In genomic region chr18:21167641-21168372, GRCh38 we compare ENCODE assay signal across 10 cellular contexts. TPM values are rescaled to one million over a fixed set of nuclear protein-coding genes. Genes with fewer than 3 reads are reported as not detected.
DNase-seq lines count a peak whose midpoint lies in the region; ATAC-seq, FAIRE-seq and TF ChIP-seq lines count a peak whose summit lies in the region.
"Had no signal": no experiment of that assay in that cellular context is flagged by ENCODE, and none has a peak within 500 bp of the region (broad histone marks: within the 10 kb centered on the region; RNA-seq: fewer than 3 reads in every experiment).

No MANE protein-coding gene starts in this region.

- H3K4me2 ChIP-seq in HepG2 (ENCODE audit: low read depth, low read length): no peak overlapping the region

- H3K4me1 ChIP-seq in HepG2 (ENCODE audit: insufficient read depth, low read length): no peaks in the 10 kb centered on the region
- H3K4me1 ChIP-seq in right lobe of liver: no peaks in the 10 kb centered on the region
- H3K4me1 ChIP-seq in iPS-18a (ENCODE audit: control insufficient read depth, low read depth, low read length): peaks cover 9% of the 10 kb centered on the region
- no peaks in the 10 kb centered on the region for H3K4me1 ChIP-seq in uterus

- POLR2A ChIA-PET in HepG2 (lab: Yijun Ruan, JAX): no interaction called here

- no peaks in the 10 kb centered on the region for H3K36me3 Mint-ChIP-seq in activated T-helper 17 cell treated with anti-CD3 and anti-CD28 coated beads, Interleukin-2, amount 50 U/mL, for 72 hours (ENCODE audit: low read depth)
- H3K36me3 Mint-ChIP-seq in activated naive CD4-positive, alpha-beta T cell treated with anti-CD3 and anti-CD28 coated beads, Interleukin-2, amount 10 ng/mL, durations not matched to agents 7 days and 5 days: no peaks in the 10 kb centered on the region

- no TSS peak for BruUV-seq in HepG2 (replicated peaks; lab: Mats Ljungman, UMichigan)

- 0% methylated on average over 1 of the region's 1 CpG for WGBS in HepG2 (ENCODE audit: low lambda C conversion rate)
- WGBS in right lobe of liver (ENCODE audit: insufficient coverage, low coverage, low lambda C conversion rate, missing lambda C conversion rate): 0% methylated on average over 1 of the region's 1 CpG

- TF ChIP-seq EP300 in HepG2 (IDR thresholded peaks at IDR 0.05; ENCODE audit: low read depth in 2 of 2, low read length in 2 of 2) (no peak), HepG2 (CRISPR knock-in tag; IDR thresholded peaks at IDR 0.05; ENCODE audit: borderline replicate concordance) (no peak)

- no peaks in the 10 kb centered on the region for H3K4me1 Mint-ChIP-seq in activated T-helper 17 cell treated with anti-CD3 and anti-CD28 coated beads, Interleukin-2, amount 50 U/mL, for 72 hours
- H3K4me1 Mint-ChIP-seq in activated naive CD4-positive, alpha-beta T cell treated with anti-CD3 and anti-CD28 coated beads, Interleukin-2, amount 10 ng/mL, durations not matched to agents 7 days and 5 days: no peaks in the 10 kb centered on the region

- FAIRE-seq in HepG2 (lab: Jason Lieb, UNC): no peak

- H3K4me3 ChIP-seq in HepG2 (replicated peaks in 1 of 3; ENCODE audit: insufficient read depth in 1 of 3, low read depth in 2 of 3, low read length in 3 of 3): no peak overlapping the region
- no peak overlapping the region for H3K4me3 ChIP-seq in right lobe of liver
- no peak overlapping the region for H3K4me3 ChIP-seq in iPS-18a (ENCODE audit: low read length)
- no peak overlapping the region for H3K4me3 ChIP-seq in uterus

- no peak overlapping the region for H3K4me3 Mint-ChIP-seq in activated T-helper 17 cell treated with anti-CD3 and anti-CD28 coated beads, Interleukin-2, amount 50 U/mL, for 72 hours
- no peak overlapping the region for H3K4me3 Mint-ChIP-seq in activated naive CD4-positive, alpha-beta T cell treated with anti-CD3 and anti-CD28 coated beads, Interleukin-2, amount 10 ng/mL, durations not matched to agents 7 days and 5 days

- H3K36me3 ChIP-seq in HepG2 (replicated peaks in 1 of 2; ENCODE audit: control insufficient read depth in 1 of 2, insufficient read depth in 2 of 2, low read length in 2 of 2) (no peaks in the 10 kb centered on the region), right lobe of liver (no peaks in the 10 kb centered on the region), iPS-18a (ENCODE audit: control insufficient read depth, low read depth, low read length) (no peaks in the 10 kb centered on the region), uterus (no peaks in the 10 kb centered on the region)

- no peaks in the 10 kb centered on the region for H3K79me2 ChIP-seq in HepG2 (ENCODE audit: insufficient read depth, low read length)

- H2AFZ ChIP-seq in HepG2 (ENCODE audit: low read length): no peak overlapping the region

- CTCF ChIA-PET in HepG2 (lab: Yijun Ruan, JAX; ENCODE audit: low intra/inter-chr PET ratio, low total read pairs): no interaction called here
- CTCF ChIA-PET in activated naive CD4-positive, alpha-beta T cell treated with anti-CD3 and anti-CD28 coated beads, Interleukin-2, amount 10 ng/mL, durations not matched to agents 7 days and 5 days (lab: Charles Lee): interaction anchor here (1.0 kb wide), 1 partner anchor 12 kb away, joined by 5 read pairs; no protein-coding TSS in a partner anchor

- DNase-seq in HepG2 (ENCODE audit: low spot score) (peak; percentile 24), right lobe of liver (no peak), OCI-M1 (lab: John Stamatoyannopoulos, UW) (peak; percentile 20), uterus (no peak)
- DNase-seq in activated naive CD4-positive, alpha-beta T cell treated with anti-CD3 and anti-CD28 coated beads, Interleukin-2, amount 10 ng/mL, durations not matched to agents 7 days and 5 days: no peak
- DNase-seq: dermis blood vessel endothelial cell had no signal

- H3K9ac ChIP-seq in HepG2 (ENCODE audit: insufficient read depth, low read depth, low read length) (no peak overlapping the region), iPS-18a (ENCODE audit: low read length) (no peak overlapping the region)

- H3K27ac ChIP-seq in HepG2 (ENCODE audit: extremely low read length, insufficient read depth, low read length) (no peak overlapping the region), right lobe of liver (no peak overlapping the region), iPS-18a (ENCODE audit: low read length) (peak overlapping the region; percentile 78), uterus (no peak overlapping the region)

- H3K9me3 Mint-ChIP-seq in activated T-helper 17 cell treated with anti-CD3 and anti-CD28 coated beads, Interleukin-2, amount 50 U/mL, for 72 hours: no peaks in the 10 kb centered on the region
- no peaks in the 10 kb centered on the region for H3K9me3 Mint-ChIP-seq in activated naive CD4-positive, alpha-beta T cell treated with anti-CD3 and anti-CD28 coated beads, Interleukin-2, amount 10 ng/mL, durations not matched to agents 7 days and 5 days

- intact Hi-C loops in HepG2 (cut with micrococcal nuclease; ENCODE audit: unreplicated experiment): no loop called here
- intact Hi-C loops in right lobe of liver (cut with DNase I): no loop called here
- intact Hi-C loops in uterus (cut with DNase I; ENCODE audit: low total_unique reads): no loop called here

- 0 out of 5 replicates have a peak, but pooled peaks cover 0 to 2% of the 10 kb centered on the region in 2 experiments for H3K27me3 ChIP-seq in HepG2 (ENCODE audit: control insufficient read depth in 1 of 2, insufficient read depth in 2 of 2, low read length in 2 of 2)
- H3K27me3 ChIP-seq in right lobe of liver: no peaks in the 10 kb centered on the region
- H3K27me3 ChIP-seq in iPS-18a (ENCODE audit: control insufficient read depth, insufficient read depth, low read length): no peaks in the 10 kb centered on the region
- H3K27me3 ChIP-seq in uterus: peaks cover 0 to 5% of the 10 kb centered on the region in 2 donors

- TF ChIP-seq RAD21 in HepG2 (CRISPR knock-in tag; IDR thresholded peaks at IDR 0.05): no peak

- H3K27me3 Mint-ChIP-seq in activated T-helper 17 cell treated with anti-CD3 and anti-CD28 coated beads, Interleukin-2, amount 50 U/mL, for 72 hours: peaks cover 1% of the 10 kb centered on the region
- H3K27me3 Mint-ChIP-seq in activated naive CD4-positive, alpha-beta T cell treated with anti-CD3 and anti-CD28 coated beads, Interleukin-2, amount 10 ng/mL, durations not matched to agents 7 days and 5 days: no peaks in the 10 kb centered on the region

- no peaks in the 10 kb centered on the region for H3K9me3 ChIP-seq in HepG2 (ENCODE audit: low read length)
- no peaks in the 10 kb centered on the region for H3K9me3 ChIP-seq in right lobe of liver
- H3K9me3 ChIP-seq in iPS-18a (ENCODE audit: control insufficient read depth, low read depth, low read length): no peaks in the 10 kb centered on the region
- H3K9me3 ChIP-seq in uterus: no peaks in the 10 kb centered on the region

- H3K27ac Mint-ChIP-seq in activated T-helper 17 cell treated with anti-CD3 and anti-CD28 coated beads, Interleukin-2, amount 50 U/mL, for 72 hours: no peak overlapping the region
- no peak overlapping the region for H3K27ac Mint-ChIP-seq in activated naive CD4-positive, alpha-beta T cell treated with anti-CD3 and anti-CD28 coated beads, Interleukin-2, amount 10 ng/mL, durations not matched to agents 7 days and 5 days

- no peak for TF ChIP-seq POLR2A in HepG2 (IDR thresholded peaks at IDR 0.05; ENCODE audit: insufficient read depth in 1 of 2, low read depth in 2 of 2, low read length in 2 of 2)
- TF ChIP-seq POLR2A in right lobe of liver (IDR thresholded peaks at IDR 0.05): no peak
- no peak for TF ChIP-seq POLR2A in uterus (IDR thresholded peaks at IDR 0.05)

- ATAC-seq in HepG2: peak; percentile 51; the same call in 2 of the 3 replicates
- no peak for ATAC-seq in right lobe of liver
- ATAC-seq in activated T-helper 17 cell treated with anti-CD3 and anti-CD28 coated beads, Interleukin-2, amount 50 U/mL, for 72 hours (replicated peaks): no peak
- ATAC-seq in HG03097 (IDR thresholded peaks at IDR 0.05; ENCODE audit: low FRiP score, unreplicated experiment): no peak
- ATAC-seq: sciatic nerve had no signal

- in situ Hi-C loops in HepG2 (cut with HindIII; ENCODE audit: extremely low pct_ligation_motif_present, low pct_unique_long_range_greater_than_20kb): loop anchor here (25.0 kb wide), 1 partner anchor 94 kb away; no protein-coding TSS in a partner anchor

- TF ChIP-seq CTCF in HepG2 (CRISPR knock-in tag; IDR thresholded peaks at IDR 0.05) (no peak), right lobe of liver (IDR thresholded peaks at IDR 0.05) (no peak), uterus (IDR thresholded peaks at IDR 0.05) (no peak)

- H4K20me1 ChIP-seq in HepG2 (ENCODE audit: insufficient read depth, low read length): no peaks in the 10 kb centered on the region

TF ChIP-seq in HepG2, 621 proteins besides CTCF, POLR2A, EP300 and RAD21:
- TF ChIP-seq HDAC6 (IDR thresholded peaks at IDR 0.05; ENCODE audit: low read depth, low read length) (no peak), RFX3 (CRISPR knock-in tag; IDR thresholded peaks at IDR 0.05) (peak; percentile 64), RFX1 (IDR thresholded peaks at IDR 0.05) (peak; percentile 52; the same call in 1 of the 2 replicates)

RNA-seq across cellular contexts. Expression of gene ROCK1, which starts 56.2 kb away (rescaled TPM):
- total RNA-seq in HepG2 (2016; rRNA removed; fragmentation: Illumina TruSeq; extraction: Trizol) (27.2 and 37.8 TPM in 2 replicates), right lobe of liver (10 to 100 TPM; 17.1 to 23.2 (median 21.6) TPM), uterus (10 to 100 TPM; 25.6 to 93.8 (median 52.7) TPM)
- total RNA-seq in HepG2 (2016; cell fraction: cytosol; rRNA removed; fragmentation: Illumina TruSeq; extraction: Trizol; ENCODE audit: low read depth): 4.3 and 6.2 TPM in 2 replicates
- 27.0 and 36.7 TPM in 2 replicates for total RNA-seq in HepG2 (2016; cell fraction: insoluble cytoplasmic fraction; rRNA removed; fragmentation: Illumina TruSeq; extraction: Trizol)
- total RNA-seq in HepG2 (2016; cell fraction: membrane; rRNA removed; fragmentation: Illumina TruSeq; extraction: Trizol): 8.7 and 9.5 TPM in 2 replicates
- total RNA-seq in HepG2 (2016; cell fraction: nucleus; rRNA removed; fragmentation: Illumina TruSeq; extraction: Trizol): 38.5 and 44.6 TPM in 2 replicates
- polyA plus RNA-seq in HepG2 (2011; rRNA removed): 5.9 and 10.5 TPM in 2 replicates
- 1.5 and 3.2 TPM in 2 replicates for polyA plus RNA-seq in HepG2 (2011; cell fraction: cytosol; rRNA removed)
- 7.3 and 8.0 TPM in 2 replicates for polyA plus RNA-seq in HepG2 (2011; cell fraction: nucleus; rRNA removed)
- polyA plus RNA-seq in HepG2 (2012): 14.8 and 19.8 TPM in 2 replicates
- 0.23 and 0.31 TPM in 2 replicates for polyA plus RNA-seq in HepG2 (2016; cell fraction: cytosol; fragmentation: Illumina TruSeq; extraction: Trizol; ENCODE audit: low read depth)
- polyA plus RNA-seq in HepG2 (2016; cell fraction: insoluble cytoplasmic fraction; fragmentation: Illumina TruSeq; extraction: Trizol; ENCODE audit: low read depth): 27.9 and 29.2 TPM in 2 replicates
- polyA plus RNA-seq in HepG2 (2016; cell fraction: membrane; fragmentation: Illumina TruSeq; extraction: Trizol; ENCODE audit: low read depth): 1.2 and 1.7 TPM in 2 replicates
- 39.5 and 43.8 TPM in 2 replicates for polyA plus RNA-seq in HepG2 (2016; cell fraction: nucleus; fragmentation: Illumina TruSeq; extraction: Trizol; ENCODE audit: insufficient read depth, low read depth)
- polyA minus RNA-seq in HepG2 (2011; rRNA and poly(A)+ RNA removed; ENCODE audit: low replicate concordance): 5.9 and 10.2 TPM in 2 replicates
- polyA minus RNA-seq in HepG2 (2011; cell fraction: cytosol; rRNA and poly(A)+ RNA removed): 12.1 and 13.3 TPM in 2 replicates
- 80.5 and 92.5 TPM in 2 replicates for polyA minus RNA-seq in HepG2 (2011; cell fraction: nucleus; rRNA and poly(A)+ RNA removed)
- total RNA-seq in activated T-helper 17 cell treated with anti-CD3 and anti-CD28 coated beads, Interleukin-2, amount 50 U/mL, for 72 hours: 10 to 100 TPM; 51.3 to 61.3 TPM

Comparison
In these comparisons a context has a peak if more than half of its experiments do, and no peak if none do; other contexts are left out.
1. DNase-seq: peak in HepG2 (single experiment) and OCI-M1 (single experiment); none in right lobe of liver (0 of 3), uterus (0 of 2) and activated naive CD4-positive, alpha-beta T cell treated with anti-CD3 and anti-CD28 coated beads, Interleukin-2, amount 10 ng/mL, durations not matched to agents 7 days and 5 days (single experiment).